ENCODE assay signal across 16 cellular contexts in genomic region chr7:109641445-109641844, GRCh38.
DNase-seq lines count a peak whose midpoint lies in the region; ATAC-seq, FAIRE-seq and TF ChIP-seq lines count a peak whose summit lies in the region.
"Had no signal": no experiment of that assay in that cellular context is flagged by ENCODE, and none has a peak within 500 bp of the region (broad histone marks: within the 10 kb centered on the region; RNA-seq: fewer than 3 reads in every experiment).

No MANE protein-coding gene starts in this region.

- no peak overlapping the region for H3K4me3 ChIP-seq in RWPE2 (ENCODE audit: severe bottlenecking)
- H3K4me3 ChIP-seq: Peyer's patch, SK-N-MC had no signal

- no peaks in the 10 kb centered on the region for H3K9me3 Mint-ChIP-seq in activated CD8-positive, alpha-beta T cell treated with anti-CD3 and anti-CD28 coated beads for 36 hours
- H3K9me3 Mint-ChIP-seq: H9 had no signal

- intact Hi-C loops in activated CD8-positive, alpha-beta T cell treated with anti-CD3 and anti-CD28 coated beads for 36 hours (cut with micrococcal nuclease), result no loop called here

- no peaks in the 10 kb centered on the region for H3K9me3 ChIP-seq in RWPE2 (ENCODE audit: severe bottlenecking)
- H3K9me3 ChIP-seq: Peyer's patch had no signal

- no peak overlapping the region for H3K27ac Mint-ChIP-seq in activated CD8-positive, alpha-beta T cell treated with anti-CD3 and anti-CD28 coated beads for 36 hours
- H3K27ac Mint-ChIP-seq: CD14-positive monocyte, H9 had no signal

- no peak overlapping the region for H3K4me3 Mint-ChIP-seq in activated CD8-positive, alpha-beta T cell treated with anti-CD3 and anti-CD28 coated beads for 36 hours
- H3K4me3 Mint-ChIP-seq: CD14-positive monocyte, H9 had no signal

- no peaks in the 10 kb centered on the region for H3K4me1 ChIP-seq in RWPE2 (ENCODE audit: insufficient read depth, poor library complexity, severe bottlenecking)
- H3K4me1 ChIP-seq: Peyer's patch had no signal

- no peak for TF ChIP-seq CTCF in RWPE2 (IDR thresholded peaks at IDR 0.05; ENCODE audit: poor library complexity, severe bottlenecking)
- no peak for TF ChIP-seq CTCF in activated CD8-positive, alpha-beta T cell treated with anti-CD3 and anti-CD28 coated beads for 36 hours (IDR thresholded peaks at IDR 0.05)

- ATAC-seq in RWPE2 (ENCODE audit: low read depth) (peak; percentile 40; the same call in 1 of the 3 replicates), SK-N-SH treated with all-trans-retinoic acid at 6 μM for 48 hours (no peak), HG02763 (IDR thresholded peaks at IDR 0.05; ENCODE audit: unreplicated experiment) (no peak)
- no peak for ATAC-seq in activated CD8-positive, alpha-beta T cell treated with anti-CD3 and anti-CD28 coated beads for 36 hours

- no peaks in the 10 kb centered on the region for H3K36me3 Mint-ChIP-seq in activated CD8-positive, alpha-beta T cell treated with anti-CD3 and anti-CD28 coated beads for 36 hours (ENCODE audit: low read depth)
- H3K36me3 Mint-ChIP-seq: CD14-positive monocyte had no signal

- POLR2A ChIA-PET in activated CD8-positive, alpha-beta T cell treated with anti-CD3 and anti-CD28 coated beads for 36 hours (lab: Charles Lee), result no interaction called here

- DNase-seq in HT1080 (ENCODE audit: low read depth), result peak; percentile 46
- no peak for DNase-seq in RWPE2 (ENCODE audit: low spot score)
- no peak for DNase-seq in epithelial cell of prostate (ENCODE audit: low read depth, low spot score)
- no peak for DNase-seq in activated CD8-positive, alpha-beta T cell treated with anti-CD3 and anti-CD28 coated beads for 36 hours
- no peak for DNase-seq in GM12891 (ENCODE audit: insufficient read length, low spot score)
- DNase-seq: DMS79, H9, Kasumi-1, NCI-H1105 treated with DMSO at 0.1 percent for 48 hours, NCI-H1694 treated with DMSO at 0.1 percent for 48 hours, Peyer's patch, Right ventricle myocardium superior had no signal

- H3K27ac ChIP-seq in RWPE2 (ENCODE audit: poor library complexity, severe bottlenecking) (no peak overlapping the region), epithelial cell of prostate (peak overlapping the region; percentile 38)
- H3K27ac ChIP-seq: Peyer's patch, SK-N-MC had no signal

- FAIRE-seq in GM12891 (lab: Jason Lieb, UNC), result no peak

- H3K27me3 Mint-ChIP-seq in activated CD8-positive, alpha-beta T cell treated with anti-CD3 and anti-CD28 coated beads for 36 hours, result no peaks in the 10 kb centered on the region

- CTCF ChIA-PET in activated CD8-positive, alpha-beta T cell treated with anti-CD3 and anti-CD28 coated beads for 36 hours (lab: Charles Lee), result no interaction called here

- no peaks in the 10 kb centered on the region for H3K36me3 ChIP-seq in RWPE2 (ENCODE audit: low read depth)
- H3K36me3 ChIP-seq: Peyer's patch had no signal

- TF ChIP-seq POLR2A in GM12891 (IDR thresholded peaks at IDR 0.05; ENCODE audit: low read depth, low read length), result no peak

- no peaks in the 10 kb centered on the region for H3K4me1 Mint-ChIP-seq in activated CD8-positive, alpha-beta T cell treated with anti-CD3 and anti-CD28 coated beads for 36 hours (ENCODE audit: low read depth)
- H3K4me1 Mint-ChIP-seq: CD14-positive monocyte had no signal

- H3K27me3 ChIP-seq in RWPE2 (ENCODE audit: insufficient read depth, poor library complexity, severe bottlenecking), result no peaks in the 10 kb centered on the region
- H3K27me3 ChIP-seq: Peyer's patch had no signal

TF ChIP-seq in SK-N-SH treated with all-trans-retinoic acid at 6 μM for 48 hours, 23 proteins besides CTCF, POLR2A, EP300 and RAD21:
- no peak for TF ChIP-seq TSHZ2 (CRISPR knock-in tag; IDR thresholded peaks at IDR 0.05)
- no peak for TF ChIP-seq GLIS3 (CRISPR knock-in tag; IDR thresholded peaks at IDR 0.05)
- TF ChIP-seq TCF4 (CRISPR knock-in tag; IDR thresholded peaks at IDR 0.05; ENCODE audit: borderline replicate concordance), result no peak
- TF ChIP-seq ZFP3 (CRISPR knock-in tag; IDR thresholded peaks at IDR 0.05), result no peak
- no peak for TF ChIP-seq POU6F1 (CRISPR knock-in tag; IDR thresholded peaks at IDR 0.05; ENCODE audit: borderline replicate concordance, low read depth)
TF ChIP-seq in SK-N-SH treated with all-trans-retinoic acid at 6 μM for 48 hours: peak in this region for 0.

TF ChIP-seq in GM12891, 5 proteins besides CTCF, POLR2A, EP300 and RAD21:
- TF ChIP-seq SPI1 (IDR thresholded peaks at IDR 0.05; ENCODE audit: low read depth, low read length) (no peak), PAX5 (IDR thresholded peaks at IDR 0.05; ENCODE audit: insufficient read depth, low read length, severe bottlenecking) (no peak), POU2F2 (IDR thresholded peaks at IDR 0.05; ENCODE audit: low read depth, low read length) (no peak), TAF1 (IDR thresholded peaks at IDR 0.05; ENCODE audit: low read depth, low read length) (no peak), POLR2AphosphoS5 (IDR thresholded peaks at IDR 0.05; ENCODE audit: low read depth, low read length) (no peak)
